Comparison of ENCODE assay signal across 8 cellular contexts in genomic region chr18:48827321-48828200, GRCh38.
DNase-seq lines count a peak whose midpoint lies in the region; ATAC-seq and TF ChIP-seq lines count a peak whose summit lies in the region.

No MANE protein-coding gene starts in this region.

- H3K27ac Mint-ChIP-seq in chondrocyte (ENCODE audit: unreplicated experiment): peak overlapping the region; percentile 98

- DNase-seq in AG09319 (ENCODE audit: extremely low read depth, low read depth) (peak; percentile 40), NCI-H2029 treated with DMSO at 0.1 percent for 48 hours (lab: John Stamatoyannopoulos, UW) (peak; percentile 15), chondrocyte (ENCODE audit: low spot score) (peak; percentile 30), mesenteric fat pad (ENCODE audit: low spot score) (peak; percentile 57), DMS114 treated with DMSO at 0.1 percent for 48 hours (lab: John Stamatoyannopoulos, UW; ENCODE audit: unreplicated experiment) (no peak), SW480 (ENCODE audit: low spot score) (no peak)

- peaks cover 23% of the 10 kb centered on the region for H3K36me3 Mint-ChIP-seq in chondrocyte (ENCODE audit: low read depth)

- peak overlapping the region; percentile 57 for H3K4me3 Mint-ChIP-seq in chondrocyte (ENCODE audit: unreplicated experiment)

- ATAC-seq in GM18861 (IDR thresholded peaks at IDR 0.05; ENCODE audit: unreplicated experiment) (no peak), HG03521 (IDR thresholded peaks at IDR 0.05; ENCODE audit: unreplicated experiment) (no peak)

- TF ChIP-seq CTCF in AG09319 (IDR thresholded peaks at IDR 0.05; ENCODE audit: low read depth, low read length): no peak
- no peak for TF ChIP-seq CTCF in chondrocyte (IDR thresholded peaks at IDR 0.05)

- no peaks in the 10 kb centered on the region for H3K27me3 Mint-ChIP-seq in chondrocyte (ENCODE audit: low read depth)

- peaks cover 9% of the 10 kb centered on the region for H3K9me3 Mint-ChIP-seq in chondrocyte (ENCODE audit: low read depth)

- H3K4me1 Mint-ChIP-seq in chondrocyte (ENCODE audit: low read depth): peaks cover 85% of the 10 kb centered on the region

Comparison
In these comparisons a context has a peak if more than half of its experiments do, and no peak if none do; other contexts are left out.
1. DNase-seq: peak in AG09319 (single experiment), NCI-H2029 treated with DMSO at 0.1 percent for 48 hours (single experiment), chondrocyte (single experiment) and mesenteric fat pad (single experiment); none in DMS114 treated with DMSO at 0.1 percent for 48 hours (single experiment) and SW480 (single experiment).